In the genomic region with DNA sequence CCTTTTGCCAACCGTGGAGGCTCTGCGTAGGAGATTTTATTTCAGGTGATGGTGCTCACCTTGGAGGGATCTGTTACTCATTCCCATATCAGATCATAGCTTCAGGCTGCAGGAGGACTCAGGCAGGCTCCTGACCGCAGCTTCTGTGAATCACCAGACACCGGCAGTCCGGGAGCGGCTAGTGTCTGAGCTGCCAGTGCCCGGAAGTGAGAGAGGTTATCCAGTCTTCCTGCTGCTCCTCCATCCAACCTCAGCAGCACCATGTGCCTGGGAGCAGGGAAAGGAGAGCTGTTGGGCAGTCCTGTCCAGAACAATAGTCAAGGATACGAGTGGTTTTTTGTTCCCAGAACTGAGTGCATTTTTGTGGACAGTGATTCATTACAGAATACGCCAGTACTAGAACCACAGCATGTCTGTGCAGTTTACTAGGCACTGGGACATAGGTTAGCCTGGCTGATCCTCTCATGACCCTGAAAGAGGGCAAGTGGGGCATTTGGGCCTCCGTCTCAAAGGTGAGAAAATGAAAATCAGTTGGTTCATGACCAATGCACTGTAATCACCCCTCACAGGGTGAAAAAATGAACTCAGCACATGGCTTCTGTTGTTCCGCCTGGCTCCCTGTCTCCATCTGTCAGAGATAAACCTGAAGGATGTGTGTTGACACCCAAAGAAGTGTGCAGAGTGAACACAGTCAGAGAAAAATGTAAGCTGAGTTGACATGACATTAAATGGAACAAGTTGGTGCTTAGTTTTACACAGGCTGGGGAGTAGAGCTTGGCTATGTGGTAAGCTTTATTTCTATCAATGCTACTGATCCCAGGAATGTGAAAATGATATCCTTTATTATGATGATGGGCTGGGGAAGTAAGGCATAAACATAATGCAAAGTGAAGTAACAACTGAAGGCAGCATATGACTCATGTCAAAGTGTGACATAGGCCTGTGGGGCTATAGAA, we compare ENCODE assay signal across 8 cellular contexts. TPM values are rescaled to one million over a fixed set of nuclear protein-coding genes. Genes with fewer than 3 reads are reported as not detected.
DNase-seq lines count a peak whose midpoint lies in the region; ATAC-seq and TF ChIP-seq lines count a peak whose summit lies in the region.

No MANE protein-coding gene starts in this region.

- no peak overlapping the region for H3K27ac ChIP-seq in esophagus muscularis mucosa (replicated peaks in 1 of 4)

- no peaks in the 10 kb centered on the region for H3K36me3 ChIP-seq in BJ (ENCODE audit: control insufficient read depth, insufficient read depth, low read length)
- H3K36me3 ChIP-seq in esophagus muscularis mucosa: no peaks in the 10 kb centered on the region

- POLR2A ChIA-PET in BJ (lab: Charles Lee): interaction anchor here (0.6 kb wide), 1 partner anchor 12 kb away, joined by 6 read pairs; no protein-coding TSS in a partner anchor

- no peak overlapping the region for H3K4me3 Mint-ChIP-seq in neural crest cell
- H3K4me3 Mint-ChIP-seq in stimulated activated naive CD8-positive, alpha-beta T cell treated with anti-CD3 and anti-CD28 coated beads, Interleukin-15, amount 100 ng/mL, for 72 hours: no peak overlapping the region

- H3K9me3 Mint-ChIP-seq in neural crest cell: no peaks in the 10 kb centered on the region
- no peaks in the 10 kb centered on the region for H3K9me3 Mint-ChIP-seq in stimulated activated naive CD8-positive, alpha-beta T cell treated with anti-CD3 and anti-CD28 coated beads, Interleukin-15, amount 100 ng/mL, for 72 hours

- no peaks in the 10 kb centered on the region for H3K9me3 ChIP-seq in esophagus muscularis mucosa

- peak overlapping the region; percentile 29 for H3K27ac Mint-ChIP-seq in neural crest cell (ENCODE audit: unreplicated experiment)
- no peak overlapping the region for H3K27ac Mint-ChIP-seq in stimulated activated naive CD8-positive, alpha-beta T cell treated with anti-CD3 and anti-CD28 coated beads, Interleukin-15, amount 100 ng/mL, for 72 hours

- WGBS in esophagus muscularis mucosa: 75% methylated on average over 11 of the region's 11 CpGs

- TF ChIP-seq EP300 in esophagus muscularis mucosa (IDR thresholded peaks at IDR 0.05): no peak

- no peak for ATAC-seq in stimulated activated naive CD8-positive, alpha-beta T cell treated with anti-CD3 and anti-CD28 coated beads, Interleukin-15, amount 100 ng/mL, for 72 hours

- TF ChIP-seq CTCF in BJ (IDR thresholded peaks at IDR 0.05; ENCODE audit: insufficient read depth, low read depth, low read length) (no peak), epithelial cell of esophagus (IDR thresholded peaks at IDR 0.05; ENCODE audit: insufficient read depth, low read depth, low read length, missing control alignments) (no peak), neural crest cell (conservative IDR thresholded peaks at IDR 0.05) (no peak), esophagus muscularis mucosa (IDR thresholded peaks at IDR 0.05) (no peak)

- H3K4me3 ChIP-seq in BJ (ENCODE audit: low read depth, low read length) (no peak overlapping the region), epithelial cell of esophagus (ENCODE audit: low read length) (peak overlapping the region; percentile 19), esophagus muscularis mucosa (no peak overlapping the region)

- CTCF ChIA-PET in BJ (lab: Yijun Ruan, JAX): interaction anchor here (0.8 to 1.4 kb wide), 2 partner anchors 12 to 263 kb away, joined by 3 to 6 read pairs; no protein-coding TSS in a partner anchor

- H3K36me3 Mint-ChIP-seq in neural crest cell (ENCODE audit: low read depth): peaks cover 3% of the 10 kb centered on the region

- DNase-seq in BJ (ENCODE audit: low read depth) (peak; percentile 97), epithelial cell of esophagus (ENCODE audit: low read depth) (peak; percentile 99), neural crest cell (ENCODE audit: low read depth, low spot score) (no peak), esophagus muscularis mucosa (ENCODE audit: extremely low spot score) (no peak), NCI-H526 treated with DMSO at 0.1 percent for 48 hours (lab: John Stamatoyannopoulos, UW) (no peak)
- no peak for DNase-seq in activated CD4-positive, alpha-beta T cell treated with anti-CD3 and anti-CD28 coated beads for 48 hours
- DNase-seq in stimulated activated naive CD8-positive, alpha-beta T cell treated with anti-CD3 and anti-CD28 coated beads, Interleukin-15, amount 100 ng/mL, for 72 hours: no peak

- no peaks in the 10 kb centered on the region for H3K27me3 Mint-ChIP-seq in neural crest cell (ENCODE audit: low read depth)
- H3K27me3 Mint-ChIP-seq in stimulated activated naive CD8-positive, alpha-beta T cell treated with anti-CD3 and anti-CD28 coated beads, Interleukin-15, amount 100 ng/mL, for 72 hours: peaks cover 48% of the 10 kb centered on the region

- intact Hi-C loops in esophagus muscularis mucosa (cut with DNase I): no loop called here

- peaks cover 0 to 25% (median 4%) of the 10 kb centered on the region in 4 donors for H3K4me1 ChIP-seq in esophagus muscularis mucosa

- H3K27me3 ChIP-seq in BJ (ENCODE audit: control insufficient read depth, insufficient read depth, low read length) (no peaks in the 10 kb centered on the region), esophagus muscularis mucosa (no peaks in the 10 kb centered on the region)

- TF ChIP-seq POLR2A in esophagus muscularis mucosa (IDR thresholded peaks at IDR 0.05; ENCODE audit: low read depth): no peak

- H3K4me1 Mint-ChIP-seq in neural crest cell: peaks cover 50% of the 10 kb centered on the region
- no peaks in the 10 kb centered on the region for H3K4me1 Mint-ChIP-seq in stimulated activated naive CD8-positive, alpha-beta T cell treated with anti-CD3 and anti-CD28 coated beads, Interleukin-15, amount 100 ng/mL, for 72 hours

TF ChIP-seq in PFSK-1, 5 proteins besides CTCF, POLR2A, EP300 and RAD21:
- peak; percentile 43 for TF ChIP-seq FOXP2 (optimal IDR thresholded peaks at IDR 0.05; ENCODE audit: borderline replicate concordance, extremely low read depth, extremely low read length, insufficient read depth)
- no peak for TF ChIP-seq SIN3A (IDR thresholded peaks at IDR 0.05; ENCODE audit: borderline replicate concordance, insufficient read depth, low read length)

RNA-seq across cellular contexts. Expression of a gene that starts 12.2 kb away (rescaled TPM):
- polyA plus RNA-seq in BJ (2011; rRNA removed): 24.6 and 27.1 TPM in 2 replicates
- 23.8 and 25.6 TPM in 2 replicates for polyA minus RNA-seq in BJ (2011; rRNA and poly(A)+ RNA removed)
- 5.6 TPM for polyA plus RNA-seq in PFSK-1 (2012; ENCODE audit: insufficient read length, low read depth)
- 28.6 and 29.0 TPM in 2 replicates for total RNA-seq in neural crest cell
- total RNA-seq in esophagus muscularis mucosa: 10 to 100 TPM; 24.1 to 51.4 (median 33.8) TPM

Comparison
In these comparisons a context has a peak if more than half of its experiments do, and no peak if none do; other contexts are left out.
1. DNase-seq: peak in BJ (single experiment) and epithelial cell of esophagus (single experiment); none in neural crest cell (single experiment), esophagus muscularis mucosa (single experiment), activated CD4-positive, alpha-beta T cell treated with anti-CD3 and anti-CD28 coated beads for 48 hours (single experiment), stimulated activated naive CD8-positive, alpha-beta T cell treated with anti-CD3 and anti-CD28 coated beads, Interleukin-15, amount 100 ng/mL, for 72 hours (0 of 2) and NCI-H526 treated with DMSO at 0.1 percent for 48 hours (single experiment).